21 cellular contexts compared by ENCODE assay signal in the genomic region with DNA sequence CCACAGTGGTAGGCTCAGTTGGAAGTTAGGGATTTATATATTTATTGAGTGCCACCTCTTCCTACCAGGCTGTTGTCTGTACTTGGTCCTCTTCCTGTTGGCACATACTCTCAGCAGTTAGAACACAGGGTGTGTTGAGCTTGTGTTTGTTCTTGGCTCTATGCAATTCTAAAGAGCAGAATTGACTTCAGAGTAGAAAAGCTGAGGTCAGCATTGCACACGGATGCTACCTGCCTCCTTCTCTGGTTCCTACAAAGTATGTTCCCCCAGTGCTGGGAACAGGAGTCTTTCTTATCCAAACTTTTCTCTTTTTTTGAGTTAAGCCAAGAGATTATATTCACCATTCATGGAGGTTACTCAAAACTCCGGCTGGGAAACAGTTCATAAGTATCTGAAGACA. TPM values are rescaled to one million over a fixed set of nuclear protein-coding genes. Genes with fewer than 3 reads are reported as not detected.
"Had no signal": no experiment of that assay in that cellular context is flagged by ENCODE, and none has a peak within 500 bp of the region (broad histone marks: within the 10 kb centered on the region; RNA-seq: fewer than 3 reads in every experiment).

No MANE protein-coding gene starts in this region.

- H3K36me3 ChIP-seq: SJSA1 had no signal

- H3K4me1 ChIP-seq: SJSA1 had no signal

- H3K4me3 ChIP-seq: SJSA1, SK-N-MC had no signal

- H3K9me3 ChIP-seq: SJSA1 had no signal

- H3K27ac ChIP-seq: SJSA1, SK-N-MC had no signal

- DNase-seq: Karpas-422, KG1, MM.1S, NCI-H1092 treated with DMSO at 0.1 percent for 48 hours, NCI-H1436, NCI-H187, NCI-H2029, NCI-H2081 treated with DMSO at 0.1 percent for 48 hours, NCI-H2171, NCI-H226, NCI-H446, NCI-H510A, NCI-H524 treated with DMSO at 0.1 percent for 48 hours, NCI-H69, NCI-H774, Right ventricle myocardium superior, RPMI8226, SIG-M5 had no signal

- FAIRE-seq: RCC 7860 had no signal

RNA-seq across cellular contexts. Expression of gene CD53, which starts 16.5 kb away (rescaled TPM):
- total RNA-seq: SJSA1 had no signal
